In the genomic region with DNA sequence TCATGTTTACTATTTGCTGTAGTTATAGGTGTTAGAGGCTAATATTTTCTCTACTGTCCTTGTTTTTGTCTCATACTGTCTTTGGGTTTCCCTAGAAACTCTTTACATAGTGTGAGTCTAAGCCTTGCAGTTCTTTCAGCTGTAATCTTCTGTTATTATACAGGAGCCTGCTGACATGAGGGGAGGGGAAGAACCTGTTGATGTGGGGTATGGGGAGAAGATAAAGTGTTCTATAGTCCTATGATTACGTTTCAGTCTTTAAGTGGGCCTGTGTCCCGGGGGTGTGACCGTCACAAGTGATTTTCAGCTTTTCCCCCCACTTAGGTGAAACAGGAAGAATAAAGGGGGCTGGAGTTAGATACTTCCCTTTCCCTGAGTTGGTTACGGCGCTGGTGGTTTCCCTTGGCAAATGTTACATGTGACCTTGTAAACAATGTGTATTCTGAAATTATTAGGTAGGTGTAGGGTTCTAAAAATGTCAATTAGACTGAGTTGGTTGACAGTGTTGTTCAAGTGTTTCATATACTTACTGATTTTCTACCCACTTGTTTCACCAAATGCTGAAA, we compare ENCODE assay signal across 13 cellular contexts. TPM values are rescaled to one million over a fixed set of nuclear protein-coding genes. Genes with fewer than 3 reads are reported as not detected.
DNase-seq lines count a peak whose midpoint lies in the region; ATAC-seq and TF ChIP-seq lines count a peak whose summit lies in the region.
"Had no signal": no experiment of that assay in that cellular context is flagged by ENCODE, and none has a peak within 500 bp of the region (broad histone marks: within the 10 kb centered on the region; RNA-seq: fewer than 3 reads in every experiment).

No MANE protein-coding gene starts in this region.

- H3K9me3 Mint-ChIP-seq in dendritic cell treated with granulocyte-macrophage colony-stimulating factor and Interleukin-4, amounts not matched to agents 40 ng/mL and 50 ng/mL, for 4 days: no peaks in the 10 kb centered on the region
- H3K9me3 Mint-ChIP-seq: activated CD8-positive, alpha-beta T cell treated with anti-CD3 and anti-CD28 coated beads for 36 hours; activated naive CD4-positive, alpha-beta T cell treated with anti-CD3 and anti-CD28 coated beads for 36 hours; T-cell had no signal

- in situ Hi-C loops in gastrocnemius medialis (cut with MboI; ENCODE audit: low sequenced_read_pairs in 4 of 4): no loop called here

- H3K27ac Mint-ChIP-seq in dendritic cell treated with granulocyte-macrophage colony-stimulating factor and Interleukin-4, amounts not matched to agents 40 ng/mL and 50 ng/mL, for 4 days: peak overlapping the region; percentile 48
- H3K27ac Mint-ChIP-seq: activated CD8-positive, alpha-beta T cell treated with anti-CD3 and anti-CD28 coated beads for 36 hours; activated naive CD4-positive, alpha-beta T cell treated with anti-CD3 and anti-CD28 coated beads for 36 hours had no signal

- H3K4me1 ChIP-seq in gastrocnemius medialis: peaks cover 9 to 15% of the 10 kb centered on the region in 2 donors

- H3K27me3 Mint-ChIP-seq in dendritic cell treated with granulocyte-macrophage colony-stimulating factor and Interleukin-4, amounts not matched to agents 40 ng/mL and 50 ng/mL, for 4 days: no peaks in the 10 kb centered on the region
- H3K27me3 Mint-ChIP-seq: activated CD8-positive, alpha-beta T cell treated with anti-CD3 and anti-CD28 coated beads for 36 hours; T-cell had no signal

- peak; percentile 63 for ATAC-seq in GM19351 (IDR thresholded peaks at IDR 0.05; ENCODE audit: unreplicated experiment)
- ATAC-seq in gastrocnemius medialis: no peak
- no peak for ATAC-seq in HG03159 (IDR thresholded peaks at IDR 0.05; ENCODE audit: unreplicated experiment)
- ATAC-seq: activated CD8-positive, alpha-beta T cell treated with anti-CD3 and anti-CD28 coated beads for 36 hours; left lobe of liver had no signal

- TF ChIP-seq CTCF in gastrocnemius medialis (IDR thresholded peaks at IDR 0.05 in 4 of 5, conservative IDR thresholded peaks at IDR 0.05 in 1 of 5): no peak

- no peak overlapping the region for H3K4me3 ChIP-seq in gastrocnemius medialis

- no peaks in the 10 kb centered on the region for H3K36me3 ChIP-seq in gastrocnemius medialis

- intact Hi-C loops in dendritic cell treated with granulocyte-macrophage colony-stimulating factor and Interleukin-4, amounts not matched to agents 40 ng/mL and 50 ng/mL, for 4 days (cut with micrococcal nuclease): no loop called here
- intact Hi-C loops in gastrocnemius medialis (cut with DNase I; ENCODE audit: low total_unique reads): no loop called here

- H3K4me3 Mint-ChIP-seq in dendritic cell treated with granulocyte-macrophage colony-stimulating factor and Interleukin-4, amounts not matched to agents 40 ng/mL and 50 ng/mL, for 4 days: no peak overlapping the region
- H3K4me3 Mint-ChIP-seq: activated CD8-positive, alpha-beta T cell treated with anti-CD3 and anti-CD28 coated beads for 36 hours; activated naive CD4-positive, alpha-beta T cell treated with anti-CD3 and anti-CD28 coated beads for 36 hours; T-cell had no signal

- no peak overlapping the region for H3K27ac ChIP-seq in gastrocnemius medialis

- no peaks in the 10 kb centered on the region for H3K27me3 ChIP-seq in gastrocnemius medialis

- no peak for TF ChIP-seq POLR2A in gastrocnemius medialis (IDR thresholded peaks at IDR 0.05)

- H3K4me1 Mint-ChIP-seq in dendritic cell treated with granulocyte-macrophage colony-stimulating factor and Interleukin-4, amounts not matched to agents 40 ng/mL and 50 ng/mL, for 4 days (ENCODE audit: low read depth): peaks cover 22% of the 10 kb centered on the region

- peak; percentile 19 for DNase-seq in Ammon's horn (ENCODE audit: low spot score)
- DNase-seq in NAMALWA (ENCODE audit: low spot score): peak; percentile 23
- no peak for DNase-seq in OCI-M2 (lab: John Stamatoyannopoulos, UW; ENCODE audit: unreplicated experiment)
- no peak for DNase-seq in NCI-H748 (lab: John Stamatoyannopoulos, UW; ENCODE audit: unreplicated experiment)
- no peak for DNase-seq in gastrocnemius medialis
- DNase-seq: activated CD8-positive, alpha-beta T cell treated with anti-CD3 and anti-CD28 coated beads for 36 hours; activated naive CD4-positive, alpha-beta T cell treated with anti-CD3 and anti-CD28 coated beads for 36 hours; NCI-H82 had no signal

- H3K36me3 Mint-ChIP-seq in dendritic cell treated with granulocyte-macrophage colony-stimulating factor and Interleukin-4, amounts not matched to agents 40 ng/mL and 50 ng/mL, for 4 days (ENCODE audit: low read depth): no peaks in the 10 kb centered on the region

- no peaks in the 10 kb centered on the region for H3K9me3 ChIP-seq in gastrocnemius medialis

RNA-seq across cellular contexts. Expression of a gene that starts 41.3 kb away (rescaled TPM):
- 10 to 100 TPM; 25.9 to 79.1 (median 49.0) TPM for total RNA-seq in gastrocnemius medialis

Comparison
In these comparisons a context has a peak if more than half of its experiments do, and no peak if none do; other contexts are left out.
1. DNase-seq: peak in Ammon's horn (single experiment) and NAMALWA (single experiment); none in OCI-M2 (single experiment), NCI-H748 (single experiment) and gastrocnemius medialis (0 of 2).